ENCODE assay signal across 22 cellular contexts in genomic region chr2:11761259-11761658, GRCh38. TPM values are rescaled to one million over a fixed set of nuclear protein-coding genes. Genes with fewer than 3 reads are reported as not detected.
DNase-seq lines count a peak whose midpoint lies in the region; ATAC-seq and TF ChIP-seq lines count a peak whose summit lies in the region.
"Had no signal": no experiment of that assay in that cellular context is flagged by ENCODE, and none has a peak within 500 bp of the region (broad histone marks: within the 10 kb centered on the region; RNA-seq: fewer than 3 reads in every experiment).

No MANE protein-coding gene starts in this region.

- H2AFZ ChIP-seq in hepatocyte: no peak overlapping the region

- peak overlapping the region in 2 of 4 donors; percentile 13 to 65 for H3K4me3 Mint-ChIP-seq in CD4-positive, CD25-positive, alpha-beta regulatory T cell

- no peaks in the 10 kb centered on the region for H3K9me3 Mint-ChIP-seq in CD4-positive, CD25-positive, alpha-beta regulatory T cell

- no peak overlapping the region for H3K4me2 ChIP-seq in hepatocyte
- H3K4me2 ChIP-seq: KMS-11 had no signal

- DNase-seq in NCI-H1417 (lab: John Stamatoyannopoulos, UW) (peak in 2 of 3 experiments; percentile 25 to 67), NCI-H1417 treated with DMSO at 0.1 percent for 48 hours (lab: John Stamatoyannopoulos, UW) (no peak), NCI-H2171 treated with DMSO at 0.1 percent for 48 hours (lab: John Stamatoyannopoulos, UW) (peak; percentile 57), left colon (no peak), SHP77 treated with DMSO at 0.1 percent for 48 hours (lab: John Stamatoyannopoulos, UW) (no peak), hepatocyte (ENCODE audit: low spot score) (no peak)
- DNase-seq in CD4-positive, CD25-positive, alpha-beta regulatory T cell: no peak
- DNase-seq: activated CD4-positive, alpha-beta T cell treated with anti-CD3 and anti-CD28 coated beads, Interleukin-2, amount 50 U/mL, for 48 hours; amygdala; BE2C; GDM1; MV-4-11; NCI-H1930; Right ventricle myocardium superior; stimulated activated CD4-positive, alpha-beta T cell treated with anti-CD3 and anti-CD28 coated beads, Interleukin-12 subunit alpha, Interleukin-12 subunit beta, amount 100 ng/mL, for 4 hours; uterus had no signal

- H3K27me3 ChIP-seq in CD4-positive, CD25-positive, alpha-beta regulatory T cell (ENCODE audit: control insufficient read depth, insufficient read depth, low read length): no peaks in the 10 kb centered on the region
- no peaks in the 10 kb centered on the region for H3K27me3 ChIP-seq in hepatocyte
- H3K27me3 ChIP-seq: BE2C, ovary, right atrium auricular region, uterus had no signal

- peaks cover 32 to 62% (median 47%) of the 10 kb centered on the region in 4 donors for H3K4me1 Mint-ChIP-seq in CD4-positive, CD25-positive, alpha-beta regulatory T cell

- H3K36me3 Mint-ChIP-seq in CD4-positive, CD25-positive, alpha-beta regulatory T cell: peaks cover 38% of the 10 kb centered on the region

- no peaks in the 10 kb centered on the region for H3K9me3 ChIP-seq in CD4-positive, CD25-positive, alpha-beta regulatory T cell (ENCODE audit: control insufficient read depth in 2 of 2, low read length in 2 of 2)
- no peaks in the 10 kb centered on the region for H3K9me3 ChIP-seq in hepatocyte (ENCODE audit: low read depth)
- H3K9me3 ChIP-seq: BE2C, ovary, right atrium auricular region, uterus had no signal

- peak overlapping the region; percentile 67 to 89 (median 88) for H3K27ac Mint-ChIP-seq in CD4-positive, CD25-positive, alpha-beta regulatory T cell

- H3K79me2 ChIP-seq in hepatocyte: peaks cover 71% of the 10 kb centered on the region

- H3K27ac ChIP-seq in CD4-positive, CD25-positive, alpha-beta regulatory T cell (ENCODE audit: insufficient read depth, low read length, poor library complexity, severe bottlenecking): no peak overlapping the region
- no peak overlapping the region for H3K27ac ChIP-seq in hepatocyte
- H3K27ac ChIP-seq: KMS-11, ovary, right atrium auricular region, uterus had no signal

- intact Hi-C loops in left colon (cut with DNase I, micrococcal nuclease): no loop called here

- H3K27me3 Mint-ChIP-seq in CD4-positive, CD25-positive, alpha-beta regulatory T cell: no peaks in the 10 kb centered on the region

- peaks cover 50% of the 10 kb centered on the region for H4K20me1 ChIP-seq in hepatocyte (ENCODE audit: insufficient read depth, poor library complexity, severe bottlenecking)

- no peak for ATAC-seq in CD4-positive, CD25-positive, alpha-beta regulatory T cell (ENCODE audit: low read depth in 2 of 2)
- ATAC-seq in left colon (peak; percentile 82), HG03280 (IDR thresholded peaks at IDR 0.05; ENCODE audit: unreplicated experiment) (no peak)
- ATAC-seq: HCT116 had no signal

- peaks cover 37% of the 10 kb centered on the region for H3K4me1 ChIP-seq in CD4-positive, CD25-positive, alpha-beta regulatory T cell (ENCODE audit: control insufficient read depth, insufficient read depth, low read length, poor library complexity, severe bottlenecking)
- H3K4me1 ChIP-seq in hepatocyte (ENCODE audit: insufficient read depth): peaks cover 11% of the 10 kb centered on the region
- H3K4me1 ChIP-seq: uterus had no signal

- no peak overlapping the region for H3K4me3 ChIP-seq in CD4-positive, CD25-positive, alpha-beta regulatory T cell (ENCODE audit: low read depth, low read length)
- H3K4me3 ChIP-seq in hepatocyte: no peak overlapping the region
- H3K4me3 ChIP-seq: lung, ovary, right atrium auricular region, uterus had no signal

- 46% methylated on average over 2 of the region's 2 CpGs for WGBS in hepatocyte (ENCODE audit: low lambda C conversion rate, missing lambda C conversion rate)

- no peak for TF ChIP-seq CTCF in hepatocyte (IDR thresholded peaks at IDR 0.05; ENCODE audit: poor library complexity)

- H3K9me2 ChIP-seq in hepatocyte (replicated peaks; ENCODE audit: insufficient read depth): no peaks in the 10 kb centered on the region

- H3K36me3 ChIP-seq in CD4-positive, CD25-positive, alpha-beta regulatory T cell (ENCODE audit: control insufficient read depth, insufficient read depth, low read length): peaks cover 30% of the 10 kb centered on the region
- no peaks in the 10 kb centered on the region for H3K36me3 ChIP-seq in hepatocyte (replicated peaks; ENCODE audit: insufficient read depth, low read depth)
- H3K36me3 ChIP-seq: ovary, uterus had no signal

RNA-seq across cellular contexts. Expression of gene LPIN1, which starts 14.8 kb away (rescaled TPM):
- 94.9 TPM for total RNA-seq in CD4-positive, CD25-positive, alpha-beta regulatory T cell
- 10 to 100 TPM; 20.3 to 27.0 (median 24.4) TPM for polyA plus RNA-seq in CD4-positive, CD25-positive, alpha-beta regulatory T cell
- 10 to 100 TPM; 24.4 to 34.9 TPM for total RNA-seq in left colon
- 35.3 and 42.6 TPM in 2 replicates for total RNA-seq in hepatocyte
- polyA plus RNA-seq in hepatocyte: 34.5 and 45.8 TPM in 2 replicates

Comparison
In these comparisons a context has a peak if more than half of its experiments do, and no peak if none do; other contexts are left out.
1. DNase-seq: peak in NCI-H1417 (2 of 3) and NCI-H2171 treated with DMSO at 0.1 percent for 48 hours (single experiment); none in NCI-H1417 treated with DMSO at 0.1 percent for 48 hours (single experiment), CD4-positive, CD25-positive, alpha-beta regulatory T cell (0 of 3), left colon (0 of 2), SHP77 treated with DMSO at 0.1 percent for 48 hours (single experiment) and hepatocyte (single experiment).